1 cellular context compared by ENCODE assay signal in genomic region chr10:21406595-21407218, GRCh38.
TF ChIP-seq lines count a peak whose summit lies in the region.

No MANE protein-coding gene starts in this region.

TF ChIP-seq in GM12878, 131 proteins besides CTCF, POLR2A, EP300 and RAD21 (continued from another document):
- TF ChIP-seq KAT2A (conservative IDR thresholded peaks at IDR 0.05; ENCODE audit: control insufficient read depth, low read depth, low read length) (no peak), CBX5 (IDR thresholded peaks at IDR 0.05; ENCODE audit: low read depth) (no peak), PAX5 (IDR thresholded peaks at IDR 0.05; ENCODE audit: borderline replicate concordance, low read depth, low read length) (no peak)
